9 cellular contexts compared by ENCODE assay signal in genomic region chr1:8986814-8987190, GRCh38.
DNase-seq lines count a peak whose midpoint lies in the region; ATAC-seq and TF ChIP-seq lines count a peak whose summit lies in the region.
"Had no signal": no experiment of that assay in that cellular context is flagged by ENCODE, and none has a peak within 500 bp of the region (broad histone marks: within the 10 kb centered on the region; RNA-seq: fewer than 3 reads in every experiment).

No MANE protein-coding gene starts in this region.

- no peaks in the 10 kb centered on the region for H3K9me3 Mint-ChIP-seq in activated T-cell treated with anti-CD3 and anti-CD28 coated beads, Interleukin-2, amount 50 U/mL, for 24 hours
- H3K9me3 Mint-ChIP-seq in stimulated activated naive CD8-positive, alpha-beta T cell treated with anti-CD3 and anti-CD28 coated beads, Interleukin-15, Interleukin-2, amounts not matched to agents 100 ng/mL and 50 ng/mL, for 24 hours = no peaks in the 10 kb centered on the region
- H3K9me3 Mint-ChIP-seq: central memory CD8-positive, alpha-beta T cell had no signal

- H3K4me3 Mint-ChIP-seq in activated T-cell treated with anti-CD3 and anti-CD28 coated beads, Interleukin-2, amount 50 U/mL, for 24 hours = no peak overlapping the region
- H3K4me3 Mint-ChIP-seq in stimulated activated naive CD8-positive, alpha-beta T cell treated with anti-CD3 and anti-CD28 coated beads, Interleukin-15, Interleukin-2, amounts not matched to agents 100 ng/mL and 50 ng/mL, for 24 hours = peak overlapping the region; percentile 56
- H3K4me3 Mint-ChIP-seq: central memory CD8-positive, alpha-beta T cell had no signal

- TF ChIP-seq CTCF in VCaP (conservative IDR thresholded peaks at IDR 0.05) = no peak

- no peak for ATAC-seq in HG03571 (IDR thresholded peaks at IDR 0.05; ENCODE audit: unreplicated experiment)

- no peak for DNase-seq in activated T-cell treated with anti-CD3 and anti-CD28 coated beads, Interleukin-2, amount 50 U/mL, for 24 hours
- no peak for DNase-seq in activated T-cell treated with anti-CD3 and anti-CD28 coated beads, Interleukin-2, amount 50 U/mL, for 48 hours
- DNase-seq in epithelial cell of prostate (ENCODE audit: low read depth, low spot score) = no peak
- DNase-seq in GM19238 (ENCODE audit: insufficient read length, low spot score) = no peak
- DNase-seq in LoVo (ENCODE audit: low spot score) = no peak

- no peaks in the 10 kb centered on the region for H3K36me3 Mint-ChIP-seq in activated T-cell treated with anti-CD3 and anti-CD28 coated beads, Interleukin-2, amount 50 U/mL, for 24 hours (ENCODE audit: low read depth)
- H3K36me3 Mint-ChIP-seq in stimulated activated naive CD8-positive, alpha-beta T cell treated with anti-CD3 and anti-CD28 coated beads, Interleukin-15, Interleukin-2, amounts not matched to agents 100 ng/mL and 50 ng/mL, for 24 hours (ENCODE audit: low read depth) = no peaks in the 10 kb centered on the region

- H3K4me1 Mint-ChIP-seq in activated T-cell treated with anti-CD3 and anti-CD28 coated beads, Interleukin-2, amount 50 U/mL, for 24 hours (ENCODE audit: low read depth) = peaks cover 34% of the 10 kb centered on the region
- H3K4me1 Mint-ChIP-seq in stimulated activated naive CD8-positive, alpha-beta T cell treated with anti-CD3 and anti-CD28 coated beads, Interleukin-15, Interleukin-2, amounts not matched to agents 100 ng/mL and 50 ng/mL, for 24 hours (ENCODE audit: low read depth) = peaks cover 43% of the 10 kb centered on the region

- H3K27ac ChIP-seq in VCaP = peak overlapping the region; percentile 66
- H3K27ac ChIP-seq in epithelial cell of prostate = peak overlapping the region; percentile 93

- peak overlapping the region; percentile 82 for H3K27ac Mint-ChIP-seq in activated T-cell treated with anti-CD3 and anti-CD28 coated beads, Interleukin-2, amount 50 U/mL, for 24 hours
- H3K27ac Mint-ChIP-seq in stimulated activated naive CD8-positive, alpha-beta T cell treated with anti-CD3 and anti-CD28 coated beads, Interleukin-15, Interleukin-2, amounts not matched to agents 100 ng/mL and 50 ng/mL, for 24 hours = peak overlapping the region; percentile 88

- H3K27me3 Mint-ChIP-seq in activated T-cell treated with anti-CD3 and anti-CD28 coated beads, Interleukin-2, amount 50 U/mL, for 24 hours = no peaks in the 10 kb centered on the region
- H3K27me3 Mint-ChIP-seq in stimulated activated naive CD8-positive, alpha-beta T cell treated with anti-CD3 and anti-CD28 coated beads, Interleukin-15, Interleukin-2, amounts not matched to agents 100 ng/mL and 50 ng/mL, for 24 hours = no peaks in the 10 kb centered on the region
